Comparison of ENCODE assay signal across 1 cellular context in the genomic region with DNA sequence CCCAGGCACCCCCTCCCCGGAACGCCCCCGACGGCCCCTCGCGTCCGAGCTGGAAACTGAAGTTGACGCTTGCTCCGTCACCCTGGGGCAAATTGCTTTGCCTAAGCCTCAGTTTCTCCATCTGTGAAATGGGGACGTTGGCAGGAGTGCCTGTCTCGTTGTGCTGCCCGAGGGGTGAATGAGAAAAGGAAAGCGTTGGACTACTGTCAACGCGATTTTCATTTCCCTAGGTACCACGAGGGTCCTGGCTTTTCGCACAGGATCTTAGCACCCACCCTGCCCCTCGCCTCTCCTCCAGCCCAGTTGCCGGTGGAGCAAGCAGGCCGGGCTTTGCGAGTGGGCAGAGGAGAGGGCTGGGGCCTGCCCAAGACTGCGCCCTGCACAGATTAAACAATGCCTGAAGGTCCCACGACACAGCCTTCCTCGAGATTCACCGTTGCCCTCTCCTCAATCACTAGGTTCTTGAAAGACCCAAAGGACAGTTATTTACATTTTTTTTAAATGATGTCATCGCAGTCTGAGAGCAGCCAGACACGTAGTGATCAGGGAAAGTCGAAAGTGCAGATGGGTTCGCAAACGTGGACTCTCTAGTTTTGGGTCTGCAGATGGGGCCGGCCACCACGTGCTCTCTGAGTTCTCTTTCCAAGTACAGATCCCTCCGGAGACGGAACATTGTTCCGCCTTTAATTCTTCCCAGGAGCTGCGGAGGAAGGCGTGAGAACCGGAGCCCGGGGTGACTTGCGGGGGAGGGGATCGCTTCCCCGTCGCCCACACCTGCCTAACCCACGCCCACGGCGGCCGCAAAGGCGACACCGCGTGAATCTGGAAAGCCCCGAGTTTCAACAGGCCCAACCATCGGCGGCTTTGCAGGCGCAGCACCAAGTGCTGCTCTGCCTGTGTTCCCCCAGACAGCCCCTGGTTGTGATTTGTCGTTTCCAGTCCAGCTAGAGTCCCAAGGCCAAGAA.
TF ChIP-seq lines count a peak whose summit lies in the region.

No MANE protein-coding gene starts in this region.

TF ChIP-seq in GM12878, 131 proteins besides CTCF, POLR2A, EP300 and RAD21 (continued from another document):
- TF ChIP-seq NR2F1 (conservative IDR thresholded peaks at IDR 0.05) (peak; percentile 98), HDAC6 (IDR thresholded peaks at IDR 0.05; ENCODE audit: unreplicated experiment) (no peak), FOXK2 (IDR thresholded peaks at IDR 0.05) (peak; percentile 87), SIN3A (IDR thresholded peaks at IDR 0.05; ENCODE audit: low read depth, low read length) (peak; percentile 21; the same call in 1 of the 2 replicates), LARP7 (IDR thresholded peaks at IDR 0.05) (peak; percentile 81), IKZF2 (IDR thresholded peaks at IDR 0.05) (peak; percentile 97 to 98), RFX5 (IDR thresholded peaks at IDR 0.05; ENCODE audit: low read depth, low read length) (0 out of 2 replicates have a peak, but pooled peaks have one; percentile 12), NBN (IDR thresholded peaks at IDR 0.05) (peak; percentile 96), MYB (IDR thresholded peaks at IDR 0.05; ENCODE audit: borderline replicate concordance, low read depth, low read length) (0 out of 2 replicates have a peak, but pooled peaks have one; percentile 65), CBX3 (IDR thresholded peaks at IDR 0.05; ENCODE audit: borderline replicate concordance, low read depth) (no peak), TCF7 (IDR thresholded peaks at IDR 0.05; ENCODE audit: borderline replicate concordance) (no peak), MTA2 (IDR thresholded peaks at IDR 0.05; ENCODE audit: low read depth) (peak; percentile 88)
- TF ChIP-seq, protein P1, sequence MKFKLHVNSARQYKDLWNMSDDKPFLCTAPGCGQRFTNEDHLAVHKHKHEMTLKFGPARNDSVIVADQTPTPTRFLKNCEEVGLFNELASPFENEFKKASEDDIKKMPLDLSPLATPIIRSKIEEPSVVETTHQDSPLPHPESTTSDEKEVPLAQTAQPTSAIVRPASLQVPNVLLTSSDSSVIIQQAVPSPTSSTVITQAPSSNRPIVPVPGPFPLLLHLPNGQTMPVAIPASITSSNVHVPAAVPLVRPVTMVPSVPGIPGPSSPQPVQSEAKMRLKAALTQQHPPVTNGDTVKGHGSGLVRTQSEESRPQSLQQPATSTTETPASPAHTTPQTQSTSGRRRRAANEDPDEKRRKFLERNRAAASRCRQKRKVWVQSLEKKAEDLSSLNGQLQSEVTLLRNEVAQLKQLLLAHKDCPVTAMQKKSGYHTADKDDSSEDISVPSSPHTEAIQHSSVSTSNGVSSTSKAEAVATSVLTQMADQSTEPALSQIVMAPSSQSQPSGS (IDR thresholded peaks at IDR 0.05; ENCODE audit: low read length): no peak
- TF ChIP-seq, protein P2, sequence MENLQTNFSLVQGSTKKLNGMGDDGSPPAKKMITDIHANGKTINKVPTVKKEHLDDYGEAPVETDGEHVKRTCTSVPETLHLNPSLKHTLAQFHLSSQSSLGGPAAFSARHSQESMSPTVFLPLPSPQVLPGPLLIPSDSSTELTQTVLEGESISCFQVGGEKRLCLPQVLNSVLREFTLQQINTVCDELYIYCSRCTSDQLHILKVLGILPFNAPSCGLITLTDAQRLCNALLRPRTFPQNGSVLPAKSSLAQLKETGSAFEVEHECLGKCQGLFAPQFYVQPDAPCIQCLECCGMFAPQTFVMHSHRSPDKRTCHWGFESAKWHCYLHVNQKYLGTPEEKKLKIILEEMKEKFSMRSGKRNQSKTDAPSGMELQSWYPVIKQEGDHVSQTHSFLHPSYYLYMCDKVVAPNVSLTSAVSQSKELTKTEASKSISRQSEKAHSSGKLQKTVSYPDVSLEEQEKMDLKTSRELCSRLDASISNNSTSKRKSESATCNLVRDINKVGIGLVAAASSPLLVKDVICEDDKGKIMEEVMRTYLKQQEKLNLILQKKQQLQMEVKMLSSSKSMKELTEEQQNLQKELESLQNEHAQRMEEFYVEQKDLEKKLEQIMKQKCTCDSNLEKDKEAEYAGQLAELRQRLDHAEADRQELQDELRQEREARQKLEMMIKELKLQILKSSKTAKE (IDR thresholded peaks at IDR 0.05; ENCODE audit: low read depth, poor library complexity, severe bottlenecking): peak; percentile 97
- TF ChIP-seq, protein P3, sequence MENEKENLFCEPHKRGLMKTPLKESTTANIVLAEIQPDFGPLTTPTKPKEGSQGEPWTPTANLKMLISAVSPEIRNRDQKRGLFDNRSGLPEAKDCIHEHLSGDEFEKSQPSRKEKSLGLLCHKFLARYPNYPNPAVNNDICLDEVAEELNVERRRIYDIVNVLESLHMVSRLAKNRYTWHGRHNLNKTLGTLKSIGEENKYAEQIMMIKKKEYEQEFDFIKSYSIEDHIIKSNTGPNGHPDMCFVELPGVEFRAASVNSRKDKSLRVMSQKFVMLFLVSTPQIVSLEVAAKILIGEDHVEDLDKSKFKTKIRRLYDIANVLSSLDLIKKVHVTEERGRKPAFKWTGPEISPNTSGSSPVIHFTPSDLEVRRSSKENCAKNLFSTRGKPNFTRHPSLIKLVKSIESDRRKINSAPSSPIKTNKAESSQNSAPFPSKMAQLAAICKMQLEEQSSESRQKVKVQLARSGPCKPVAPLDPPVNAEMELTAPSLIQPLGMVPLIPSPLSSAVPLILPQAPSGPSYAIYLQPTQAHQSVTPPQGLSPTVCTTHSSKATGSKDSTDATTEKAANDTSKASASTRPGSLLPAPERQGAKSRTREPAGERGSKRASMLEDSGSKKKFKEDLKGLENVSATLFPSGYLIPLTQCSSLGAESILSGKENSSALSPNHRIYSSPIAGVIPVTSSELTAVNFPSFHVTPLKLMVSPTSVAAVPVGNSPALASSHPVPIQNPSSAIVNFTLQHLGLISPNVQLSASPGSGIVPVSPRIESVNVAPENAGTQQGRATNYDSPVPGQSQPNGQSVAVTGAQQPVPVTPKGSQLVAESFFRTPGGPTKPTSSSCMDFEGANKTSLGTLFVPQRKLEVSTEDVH (IDR thresholded peaks at IDR 0.05; ENCODE audit: low read depth, partially characterized antibody): peak; percentile 68
- TF ChIP-seq, protein P4, sequence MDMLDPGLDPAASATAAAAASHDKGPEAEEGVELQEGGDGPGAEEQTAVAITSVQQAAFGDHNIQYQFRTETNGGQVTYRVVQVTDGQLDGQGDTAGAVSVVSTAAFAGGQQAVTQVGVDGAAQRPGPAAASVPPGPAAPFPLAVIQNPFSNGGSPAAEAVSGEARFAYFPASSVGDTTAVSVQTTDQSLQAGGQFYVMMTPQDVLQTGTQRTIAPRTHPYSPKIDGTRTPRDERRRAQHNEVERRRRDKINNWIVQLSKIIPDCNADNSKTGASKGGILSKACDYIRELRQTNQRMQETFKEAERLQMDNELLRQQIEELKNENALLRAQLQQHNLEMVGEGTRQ (IDR thresholded peaks at IDR 0.05; ENCODE audit: borderline replicate concordance, low read depth, low read length): peak; percentile 21; the same call in 1 of the 2 replicates
- TF ChIP-seq, protein P5, sequence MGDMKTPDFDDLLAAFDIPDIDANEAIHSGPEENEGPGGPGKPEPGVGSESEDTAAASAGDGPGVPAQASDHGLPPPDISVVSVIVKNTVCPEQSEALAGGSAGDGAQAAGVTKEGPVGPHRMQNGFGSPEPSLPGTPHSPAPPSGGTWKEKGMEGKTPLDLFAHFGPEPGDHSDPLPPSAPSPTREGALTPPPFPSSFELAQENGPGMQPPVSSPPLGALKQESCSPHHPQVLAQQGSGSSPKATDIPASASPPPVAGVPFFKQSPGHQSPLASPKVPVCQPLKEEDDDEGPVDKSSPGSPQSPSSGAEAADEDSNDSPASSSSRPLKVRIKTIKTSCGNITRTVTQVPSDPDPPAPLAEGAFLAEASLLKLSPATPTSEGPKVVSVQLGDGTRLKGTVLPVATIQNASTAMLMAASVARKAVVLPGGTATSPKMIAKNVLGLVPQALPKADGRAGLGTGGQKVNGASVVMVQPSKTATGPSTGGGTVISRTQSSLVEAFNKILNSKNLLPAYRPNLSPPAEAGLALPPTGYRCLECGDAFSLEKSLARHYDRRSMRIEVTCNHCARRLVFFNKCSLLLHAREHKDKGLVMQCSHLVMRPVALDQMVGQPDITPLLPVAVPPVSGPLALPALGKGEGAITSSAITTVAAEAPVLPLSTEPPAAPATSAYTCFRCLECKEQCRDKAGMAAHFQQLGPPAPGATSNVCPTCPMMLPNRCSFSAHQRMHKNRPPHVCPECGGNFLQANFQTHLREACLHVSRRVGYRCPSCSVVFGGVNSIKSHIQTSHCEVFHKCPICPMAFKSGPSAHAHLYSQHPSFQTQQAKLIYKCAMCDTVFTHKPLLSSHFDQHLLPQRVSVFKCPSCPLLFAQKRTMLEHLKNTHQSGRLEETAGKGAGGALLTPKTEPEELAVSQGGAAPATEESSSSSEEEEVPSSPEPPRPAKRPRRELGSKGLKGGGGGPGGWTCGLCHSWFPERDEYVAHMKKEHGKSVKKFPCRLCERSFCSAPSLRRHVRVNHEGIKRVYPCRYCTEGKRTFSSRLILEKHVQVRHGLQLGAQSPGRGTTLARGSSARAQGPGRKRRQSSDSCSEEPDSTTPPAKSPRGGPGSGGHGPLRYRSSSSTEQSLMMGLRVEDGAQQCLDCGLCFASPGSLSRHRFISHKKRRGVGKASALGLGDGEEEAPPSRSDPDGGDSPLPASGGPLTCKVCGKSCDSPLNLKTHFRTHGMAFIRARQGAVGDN (IDR thresholded peaks at IDR 0.05): peak; percentile 89
